29 cellular contexts compared by ENCODE assay signal in genomic region chr15:50670115-50670514, GRCh38.
"Had no signal": no experiment of that assay in that cellular context is flagged by ENCODE, and none has a peak within 500 bp of the region (broad histone marks: within the 10 kb centered on the region; RNA-seq: fewer than 3 reads in every experiment).

No MANE protein-coding gene starts in this region.

- H3K36me3 ChIP-seq: brain microvascular endothelial cell, gastroesophageal sphincter had no signal

- ATAC-seq: activated CD4-positive, alpha-beta T cell treated with anti-CD3 and anti-CD28 coated beads for 36 hours; activated CD8-positive, alpha-beta T cell treated with anti-CD3 and anti-CD28 coated beads for 36 hours; activated T-cell treated with anti-CD3 and anti-CD28 coated beads, Interleukin-2, amount 50 U/mL, for 4 hours; activated T-helper 17 cell treated with anti-CD3 and anti-CD28 coated beads, Interleukin-2, amount 50 U/mL, for 72 hours; effector memory CD8-positive, alpha-beta T cell; foreskin keratinocyte; gastroesophageal sphincter had no signal

- H3K4me3 ChIP-seq: coronary artery, dorsolateral prefrontal cortex, esophagus muscularis mucosa, gastroesophageal sphincter had no signal

- H3K27me3 Mint-ChIP-seq: activated CD4-positive, alpha-beta T cell treated with anti-CD3 and anti-CD28 coated beads for 36 hours; activated CD8-positive, alpha-beta T cell treated with anti-CD3 and anti-CD28 coated beads for 36 hours; activated naive CD8-positive, alpha-beta T cell; activated T-helper 17 cell treated with anti-CD3 and anti-CD28 coated beads, Interleukin-2, amount 50 U/mL, for 72 hours; central memory CD8-positive, alpha-beta T cell; dendritic cell treated with granulocyte-macrophage colony-stimulating factor and Interleukin-4, amounts not matched to agents 40 ng/mL and 50 ng/mL, for 4 days; effector memory CD8-positive, alpha-beta T cell had no signal

- H3K27ac Mint-ChIP-seq: activated CD4-positive, alpha-beta T cell treated with anti-CD3 and anti-CD28 coated beads for 36 hours; dendritic cell treated with granulocyte-macrophage colony-stimulating factor and Interleukin-4, amounts not matched to agents 40 ng/mL and 50 ng/mL, for 4 days had no signal

- H3K9me3 ChIP-seq: esophagus muscularis mucosa, gastroesophageal sphincter had no signal

- H3K4me3 Mint-ChIP-seq: activated CD4-positive, alpha-beta T cell treated with anti-CD3 and anti-CD28 coated beads for 36 hours; activated CD8-positive, alpha-beta T cell treated with anti-CD3 and anti-CD28 coated beads for 36 hours; activated naive CD8-positive, alpha-beta T cell; activated T-cell treated with anti-CD3 and anti-CD28 coated beads, Interleukin-2, amount 50 U/mL, for 4 hours; activated T-helper 17 cell treated with anti-CD3 and anti-CD28 coated beads, Interleukin-2, amount 50 U/mL, for 72 hours; central memory CD8-positive, alpha-beta T cell; dendritic cell treated with granulocyte-macrophage colony-stimulating factor and Interleukin-4, amounts not matched to agents 40 ng/mL and 50 ng/mL, for 4 days; effector memory CD8-positive, alpha-beta T cell had no signal

- H3K27me3 ChIP-seq: brain microvascular endothelial cell, dorsolateral prefrontal cortex, esophagus muscularis mucosa, foreskin keratinocyte, gastroesophageal sphincter had no signal

- H3K9me3 Mint-ChIP-seq: activated CD8-positive, alpha-beta T cell treated with anti-CD3 and anti-CD28 coated beads for 36 hours; activated T-cell treated with anti-CD3 and anti-CD28 coated beads, Interleukin-2, amount 50 U/mL, for 4 hours; activated T-helper 17 cell treated with anti-CD3 and anti-CD28 coated beads, Interleukin-2, amount 50 U/mL, for 72 hours; central memory CD8-positive, alpha-beta T cell; dendritic cell treated with granulocyte-macrophage colony-stimulating factor and Interleukin-4, amounts not matched to agents 40 ng/mL and 50 ng/mL, for 4 days; effector memory CD8-positive, alpha-beta T cell had no signal

- FAIRE-seq: astrocyte, bronchial epithelial cell had no signal

- DNase-seq: activated CD4-positive, alpha-beta T cell treated with anti-CD3 and anti-CD28 coated beads for 36 hours; activated CD4-positive, alpha-beta T cell treated with anti-CD3 and anti-CD28 coated beads, Interleukin-2, amount 50 U/mL, for 1 hour; activated CD4-positive, alpha-beta T cell treated with anti-CD3 and anti-CD28 coated beads, Interleukin-2, amount 50 U/mL, for 48 hours; activated CD4-positive, CD25-positive, alpha-beta regulatory T cell; activated CD4-positive, CD25-positive, alpha-beta regulatory T cell treated with anti-CD3 and anti-CD28 coated beads, Interleukin-2, amount 50 U/mL, for 72 hours; activated CD8-positive, alpha-beta memory T cell treated with anti-CD3 and anti-CD28 coated beads for 24 hours; activated CD8-positive, alpha-beta T cell treated with anti-CD3 and anti-CD28 coated beads for 36 hours; activated effector memory CD4-positive, alpha-beta T cell treated with Interleukin-2 at 50 U/mL for 16 hours; activated gamma-delta T cell treated with Interleukin-2 at 50 U/mL for 16 hours; activated naive CD4-positive, alpha-beta T cell treated with anti-CD3 and anti-CD28 coated beads, Interleukin-2, amount 50 U/mL, for 16 hours; activated naive CD4-positive, alpha-beta T cell treated with Interleukin-2 at 50 U/mL for 16 hours; activated T-cell treated with anti-CD3 and anti-CD28 coated beads, Interleukin-2, amount 50 U/mL, for 4 hours; amniotic stem cell; anterior cingulate cortex; brain microvascular endothelial cell; dorsolateral prefrontal cortex; effector memory CD8-positive, alpha-beta T cell; foreskin keratinocyte; T-helper 1 cell; T-helper 2 cell had no signal

- H3K27ac ChIP-seq: brain microvascular endothelial cell, coronary artery, dorsolateral prefrontal cortex, esophagus muscularis mucosa, foreskin keratinocyte, gastroesophageal sphincter had no signal
